ENCODE assay signal across 17 cellular contexts in genomic region chr1:150708595-150708994, GRCh38. TPM values are rescaled to one million over a fixed set of nuclear protein-coding genes. Genes with fewer than 3 reads are reported as not detected.
DNase-seq lines count a peak whose midpoint lies in the region; ATAC-seq and TF ChIP-seq lines count a peak whose summit lies in the region.
"Had no signal": no experiment of that assay in that cellular context is flagged by ENCODE, and none has a peak within 500 bp of the region (broad histone marks: within the 10 kb centered on the region; RNA-seq: fewer than 3 reads in every experiment).

No MANE protein-coding gene starts in this region.

- POLR2A ChIA-PET in activated CD8-positive, alpha-beta T cell treated with anti-CD3 and anti-CD28 coated beads for 36 hours (lab: Charles Lee), result interaction anchor here (1.5 kb wide), 1 partner anchor 214 kb away, joined by 3 read pairs; no protein-coding TSS in a partner anchor
- POLR2A ChIA-PET in activated CD8-positive, alpha-beta T cell treated with anti-CD3 and anti-CD28 coated beads, Interleukin-2, amount 10 ng/mL, durations not matched to agents 7 days and 5 days (lab: Charles Lee), result no interaction called here

- H3K27ac Mint-ChIP-seq in activated CD8-positive, alpha-beta T cell treated with anti-CD3 and anti-CD28 coated beads for 36 hours, result no peak overlapping the region
- no peak overlapping the region for H3K27ac Mint-ChIP-seq in activated CD8-positive, alpha-beta T cell treated with anti-CD3 and anti-CD28 coated beads, Interleukin-2, amount 10 ng/mL, durations not matched to agents 7 days and 5 days
- H3K27ac Mint-ChIP-seq: mesothelial cell of epicardium had no signal

- H3K36me3 ChIP-seq in stomach, result no peaks in the 10 kb centered on the region
- H3K36me3 ChIP-seq: upper lobe of right lung had no signal

- TF ChIP-seq EP300 in stomach (IDR thresholded peaks at IDR 0.05), result no peak

- ATAC-seq in activated CD8-positive, alpha-beta T cell treated with anti-CD3 and anti-CD28 coated beads for 36 hours, result peak; percentile 82
- no peak for ATAC-seq in activated CD8-positive, alpha-beta T cell treated with anti-CD3 and anti-CD28 coated beads, Interleukin-2, amount 10 ng/mL, durations not matched to agents 7 days and 5 days
- ATAC-seq in GM18868 (IDR thresholded peaks at IDR 0.05; ENCODE audit: unreplicated experiment) (peak; percentile 76), HG02981 (IDR thresholded peaks at IDR 0.05; ENCODE audit: unreplicated experiment) (peak; percentile 76)
- ATAC-seq: HepG2, Panc1, upper lobe of right lung had no signal

- TF ChIP-seq CTCF in activated CD8-positive, alpha-beta T cell treated with anti-CD3 and anti-CD28 coated beads for 36 hours (IDR thresholded peaks at IDR 0.05), result no peak
- TF ChIP-seq CTCF in stomach (IDR thresholded peaks at IDR 0.05), result no peak

- intact Hi-C loops in activated CD8-positive, alpha-beta T cell treated with anti-CD3 and anti-CD28 coated beads for 36 hours (cut with micrococcal nuclease), result no loop called here
- intact Hi-C loops in stomach (cut with DNase I; ENCODE audit: low total_unique reads), result no loop called here

- H3K4me3 ChIP-seq in stomach, result no peak overlapping the region
- H3K4me3 ChIP-seq: upper lobe of right lung had no signal

- H3K27me3 ChIP-seq in stomach, result no peaks in the 10 kb centered on the region
- H3K27me3 ChIP-seq: upper lobe of right lung had no signal

- H3K36me3 Mint-ChIP-seq in activated CD8-positive, alpha-beta T cell treated with anti-CD3 and anti-CD28 coated beads for 36 hours (ENCODE audit: low read depth), result no peaks in the 10 kb centered on the region
- H3K36me3 Mint-ChIP-seq in activated CD8-positive, alpha-beta T cell treated with anti-CD3 and anti-CD28 coated beads, Interleukin-2, amount 10 ng/mL, durations not matched to agents 7 days and 5 days (ENCODE audit: low read depth), result no peaks in the 10 kb centered on the region
- H3K36me3 Mint-ChIP-seq: mesothelial cell of epicardium had no signal

- no peak overlapping the region for H3K27ac ChIP-seq in stomach
- H3K27ac ChIP-seq: upper lobe of right lung had no signal

- DNase-seq in activated CD8-positive, alpha-beta T cell treated with anti-CD3 and anti-CD28 coated beads for 36 hours, result peak; percentile 75
- DNase-seq in activated CD8-positive, alpha-beta T cell treated with anti-CD3 and anti-CD28 coated beads, Interleukin-2, amount 10 ng/mL, durations not matched to agents 7 days and 5 days, result no peak
- DNase-seq in stimulated activated CD4-positive, alpha-beta T cell treated with anti-CD3 and anti-CD28 coated beads, Interleukin-1b, Interleukin-23, amount 100 ng/mL, for 48 hours, result peak; percentile 29
- DNase-seq in foreskin melanocyte, result no peak
- no peak for DNase-seq in stomach
- no peak for DNase-seq in ureter (ENCODE audit: low spot score)
- DNase-seq: caudate nucleus; effector memory CD4-positive, alpha-beta T cell; kidney glomerular epithelial cell; stimulated activated naive CD4-positive, alpha-beta T cell; upper lobe of right lung had no signal

- CTCF ChIA-PET in activated CD8-positive, alpha-beta T cell treated with anti-CD3 and anti-CD28 coated beads for 36 hours (lab: Charles Lee), result interaction anchor here (1.2 to 1.3 kb wide), 2 partner anchors 8 to 214 kb away, joined by 3 read pairs; no protein-coding TSS in a partner anchor
- CTCF ChIA-PET in activated CD8-positive, alpha-beta T cell treated with anti-CD3 and anti-CD28 coated beads, Interleukin-2, amount 10 ng/mL, durations not matched to agents 7 days and 5 days (lab: Charles Lee), result interaction anchor here (1.1 to 1.8 kb wide), 2 partner anchors 11 to 214 kb away, joined by 3 to 7 read pairs; partner anchors contain the start of gene GOLPH3L

- peaks cover 7% of the 10 kb centered on the region for H3K4me1 Mint-ChIP-seq in activated CD8-positive, alpha-beta T cell treated with anti-CD3 and anti-CD28 coated beads for 36 hours (ENCODE audit: low read depth)
- no peaks in the 10 kb centered on the region for H3K4me1 Mint-ChIP-seq in activated CD8-positive, alpha-beta T cell treated with anti-CD3 and anti-CD28 coated beads, Interleukin-2, amount 10 ng/mL, durations not matched to agents 7 days and 5 days (ENCODE audit: low read depth)

- no peaks in the 10 kb centered on the region for H3K4me1 ChIP-seq in stomach
- H3K4me1 ChIP-seq: upper lobe of right lung had no signal

- no peak for TF ChIP-seq POLR2A in stomach (IDR thresholded peaks at IDR 0.05)

- H3K9me3 Mint-ChIP-seq in activated CD8-positive, alpha-beta T cell treated with anti-CD3 and anti-CD28 coated beads for 36 hours, result no peaks in the 10 kb centered on the region
- no peaks in the 10 kb centered on the region for H3K9me3 Mint-ChIP-seq in activated CD8-positive, alpha-beta T cell treated with anti-CD3 and anti-CD28 coated beads, Interleukin-2, amount 10 ng/mL, durations not matched to agents 7 days and 5 days (ENCODE audit: insufficient read depth)
- H3K9me3 Mint-ChIP-seq: mesothelial cell of epicardium had no signal

- no peaks in the 10 kb centered on the region for H3K27me3 Mint-ChIP-seq in activated CD8-positive, alpha-beta T cell treated with anti-CD3 and anti-CD28 coated beads for 36 hours
- H3K27me3 Mint-ChIP-seq in activated CD8-positive, alpha-beta T cell treated with anti-CD3 and anti-CD28 coated beads, Interleukin-2, amount 10 ng/mL, durations not matched to agents 7 days and 5 days (ENCODE audit: low read depth), result peaks cover 9% of the 10 kb centered on the region

- no peak overlapping the region for H3K4me3 Mint-ChIP-seq in activated CD8-positive, alpha-beta T cell treated with anti-CD3 and anti-CD28 coated beads for 36 hours
- H3K4me3 Mint-ChIP-seq in activated CD8-positive, alpha-beta T cell treated with anti-CD3 and anti-CD28 coated beads, Interleukin-2, amount 10 ng/mL, durations not matched to agents 7 days and 5 days, result no peak overlapping the region
- H3K4me3 Mint-ChIP-seq: mesothelial cell of epicardium had no signal

- no peaks in the 10 kb centered on the region for H3K9me3 ChIP-seq in stomach
- H3K9me3 ChIP-seq: upper lobe of right lung had no signal

- 85 to 94% (median 91%) methylated on average over 2 of the region's 2 CpGs for WGBS in stomach, 5 donors

RNA-seq across cellular contexts. Expression of gene GOLPH3L, which starts 11.6 kb away (rescaled TPM):
- total RNA-seq in activated CD8-positive, alpha-beta T cell treated with anti-CD3 and anti-CD28 coated beads for 36 hours, result 10 to 100 TPM; 15.8 to 16.9 TPM
- total RNA-seq in activated CD8-positive, alpha-beta T cell treated with anti-CD3 and anti-CD28 coated beads, Interleukin-2, amount 10 ng/mL, durations not matched to agents 7 days and 5 days, result 10 to 100 TPM; 19.4 to 21.2 TPM
- total RNA-seq in stomach (10 to 100 TPM; 13.4 to 33.4 (median 16.8) TPM), ureter (52.6 TPM)
- polyA plus RNA-seq in stomach, result 10 to 100 TPM; 13.2 to 30.9 (median 18.6) TPM

RNA-seq across cellular contexts. Expression of gene HORMAD1, which starts 12.1 kb away (rescaled TPM):
- not detected for total RNA-seq in activated CD8-positive, alpha-beta T cell treated with anti-CD3 and anti-CD28 coated beads for 36 hours
- under 1 TPM in 1 of 2 experiments, not detected in 1; 0.40 TPM for total RNA-seq in activated CD8-positive, alpha-beta T cell treated with anti-CD3 and anti-CD28 coated beads, Interleukin-2, amount 10 ng/mL, durations not matched to agents 7 days and 5 days
- 10 to 100 TPM in 1 of 5 donors, under 1 TPM in 1, not detected in 3; 0.55 to 37.1 TPM for total RNA-seq in stomach
- under 1 TPM in 1 of 3 donors, not detected in 2; 0.13 TPM for polyA plus RNA-seq in stomach
- 0.21 TPM for total RNA-seq in ureter
- total RNA-seq: A673, HepG2, mesothelial cell of epicardium had no signal
- polyA plus RNA-seq: HepG2 had no signal

RNA-seq across cellular contexts. Expression of gene CTSS, which starts 57.0 kb away (rescaled TPM):
- total RNA-seq in activated CD8-positive, alpha-beta T cell treated with anti-CD3 and anti-CD28 coated beads for 36 hours, result 10 to 100 TPM; 36.7 to 38.4 TPM
- 10 to 100 TPM; 65.8 to 73.2 TPM for total RNA-seq in activated CD8-positive, alpha-beta T cell treated with anti-CD3 and anti-CD28 coated beads, Interleukin-2, amount 10 ng/mL, durations not matched to agents 7 days and 5 days
- total RNA-seq in stomach, result 100 to 1,000 TPM in 2 of 5 donors, 10 to 100 TPM in 2, 1 to 10 TPM in 1; 5.8 to 194 (median 54.8) TPM
- 10 to 100 TPM; 16.2 to 39.9 (median 17.7) TPM for polyA plus RNA-seq in stomach
- 77.3 TPM for total RNA-seq in ureter

Comparison
In these comparisons a context has a peak if more than half of its experiments do, and no peak if none do; other contexts are left out.
1. DNase-seq: peak in activated CD8-positive, alpha-beta T cell treated with anti-CD3 and anti-CD28 coated beads for 36 hours (single experiment) and stimulated activated CD4-positive, alpha-beta T cell treated with anti-CD3 and anti-CD28 coated beads, Interleukin-1b, Interleukin-23, amount 100 ng/mL, for 48 hours (single experiment); none in activated CD8-positive, alpha-beta T cell treated with anti-CD3 and anti-CD28 coated beads, Interleukin-2, amount 10 ng/mL, durations not matched to agents 7 days and 5 days (single experiment), foreskin melanocyte (single experiment), stomach (single experiment) and ureter (single experiment).